In genomic region chr1:173824315-173825081, GRCh38 we compare ENCODE assay signal across 8 cellular contexts. TPM values are rescaled to one million over a fixed set of nuclear protein-coding genes. Genes with fewer than 3 reads are reported as not detected.
DNase-seq lines count a peak whose midpoint lies in the region; ATAC-seq and TF ChIP-seq lines count a peak whose summit lies in the region.

Gene CENPL, minus strand, starts transcription at chr1:173824883. Its CDS starts 13,584 bp downstream, at chr1:173811299.
Gene DARS2, plus strand, starts transcription at chr1:173824673. Its CDS starts 557 bp downstream, at chr1:173825230.

- no peak for TF ChIP-seq EP300 in Ishikawa (IDR thresholded peaks at IDR 0.05; ENCODE audit: borderline replicate concordance)

- H3K27me3 ChIP-seq in PC-3 (ENCODE audit: low read length), result no peaks in the 10 kb centered on the region

- ATAC-seq in GM21576 (IDR thresholded peaks at IDR 0.05; ENCODE audit: unreplicated experiment), result peak; percentile 78
- peak; percentile 88 for ATAC-seq in PC-3
- ATAC-seq in mucosa of descending colon, result peak; percentile 97

- peaks cover 16% of the 10 kb centered on the region; the same call in 1 of the 2 replicates for H3K36me3 ChIP-seq in PC-3 (ENCODE audit: low read depth, low read length)
- no peaks in the 10 kb centered on the region for H3K36me3 ChIP-seq in mucosa of descending colon (ENCODE audit: low read depth)

- H3K27ac ChIP-seq in PC-3 (ENCODE audit: low read length), result peak within 1 kb of the TSS; percentile 81

- CTCF ChIA-PET in PC-3 (lab: Charles Lee), result interaction anchor here (0.6 to 2.1 kb wide), 6 partner anchors 110 to 395 kb away, joined by 3 to 7 read pairs (median 4); partner anchors contain the start of gene KLHL20

- TF ChIP-seq RAD21 in Ishikawa (IDR thresholded peaks at IDR 0.05; ENCODE audit: low read depth), result no peak; the same call in 1 of the 2 replicates

- peaks cover 18% of the 10 kb centered on the region for H4K20me1 ChIP-seq in PC-3 (ENCODE audit: low read length)

- TF ChIP-seq CTCF in PC-3 (conservative IDR thresholded peaks at IDR 0.05; ENCODE audit: low read depth, low read length) (no peak), epithelial cell of esophagus (IDR thresholded peaks at IDR 0.05; ENCODE audit: insufficient read depth, low read depth, low read length, missing control alignments) (no peak), mucosa of descending colon (IDR thresholded peaks at IDR 0.05) (no peak)

- H3K9me3 ChIP-seq in PC-3 (ENCODE audit: low read length) (no peaks in the 10 kb centered on the region), mucosa of descending colon (no peaks in the 10 kb centered on the region)

- H3K9me2 ChIP-seq in PC-3 (replicated peaks; ENCODE audit: low read length), result no peaks in the 10 kb centered on the region

- BruUV-seq in PC-3 (replicated peaks; lab: Mats Ljungman, UMichigan), result TSS peak; percentile 90

- H3F3A ChIP-seq in PC-3 (ENCODE audit: low read length, unreplicated experiment), result no peaks in the 10 kb centered on the region

- peak; percentile 97 for DNase-seq in DMS114 treated with DMSO at 0.1 percent for 48 hours (lab: John Stamatoyannopoulos, UW; ENCODE audit: unreplicated experiment)
- peak; percentile 100 for DNase-seq in PC-3
- peak; percentile 81 for DNase-seq in activated T-cell treated with anti-CD3 and anti-CD28 coated beads for 48 hours (ENCODE audit: low read depth)
- DNase-seq in epithelial cell of esophagus (ENCODE audit: low read depth), result peak; percentile 99
- peak; percentile 94 to 98 (median 94) for DNase-seq in mucosa of descending colon
- DNase-seq in stimulated activated CD8-positive, alpha-beta memory T cell treated with anti-CD3 and anti-CD28 coated beads, Interleukin-4, amount 100 ng/mL, for 24 hours (ENCODE audit: low read depth), result peak; percentile 81

- H3K79me2 ChIP-seq in PC-3 (ENCODE audit: low read length), result peaks cover 86% of the 10 kb centered on the region

- peaks cover 56% of the 10 kb centered on the region for H3K4me1 ChIP-seq in PC-3 (ENCODE audit: insufficient read depth, low read length)
- H3K4me1 ChIP-seq in mucosa of descending colon (ENCODE audit: low read depth), result peaks cover 3% of the 10 kb centered on the region

- intact Hi-C loops in PC-3 (cut with micrococcal nuclease), result loop anchor here (1.0 to 5.0 kb wide), 8 partner anchors 44 to 1078 kb away; partner anchors contain the start of genes KLHL20, PRDX6 and ZBTB37
- intact Hi-C loops in mucosa of descending colon (cut with DNase I, micrococcal nuclease), result loop anchor here in 1 of 2 donors (10.0 kb wide), 1 partner anchor 400 kb away; no protein-coding TSS in a partner anchor

- H3K4me3 ChIP-seq in PC-3 (ENCODE audit: low read length) (peak within 1 kb of the TSS; percentile 72), epithelial cell of esophagus (ENCODE audit: low read length) (peak within 1 kb of the TSS; percentile 97), mucosa of descending colon (peak within 1 kb of the TSS; percentile 38)

- peak within 1 kb of the TSS; percentile 89 for H3K4me2 ChIP-seq in PC-3 (ENCODE audit: low read length)

- peak within 1 kb of the TSS; percentile 83 for H3K9ac ChIP-seq in PC-3 (ENCODE audit: low read length)

- H2AFZ ChIP-seq in PC-3 (ENCODE audit: low read length), result peak within 1 kb of the TSS; percentile 82

- POLR2A ChIA-PET in PC-3 (lab: Charles Lee; ENCODE audit: unreplicated experiment), result interaction anchor here (0.5 to 1.2 kb wide), 5 partner anchors 9 to 817 kb away, joined by 3 to 12 read pairs (median 4); partner anchors contain the start of gene KLHL20

TF ChIP-seq in Ishikawa, 13 proteins besides CTCF, POLR2A, EP300 and RAD21:
- peak; percentile 92 for TF ChIP-seq EGR1 (IDR thresholded peaks at IDR 0.05)
- TF ChIP-seq CREB1 (IDR thresholded peaks at IDR 0.05; ENCODE audit: low read depth), result peak; percentile 76
- peak; percentile 99 for TF ChIP-seq YY1 (IDR thresholded peaks at IDR 0.05; ENCODE audit: low read depth)
- peak; percentile 83 for TF ChIP-seq MAX (IDR thresholded peaks at IDR 0.05)
- TF ChIP-seq, protein P1, sequence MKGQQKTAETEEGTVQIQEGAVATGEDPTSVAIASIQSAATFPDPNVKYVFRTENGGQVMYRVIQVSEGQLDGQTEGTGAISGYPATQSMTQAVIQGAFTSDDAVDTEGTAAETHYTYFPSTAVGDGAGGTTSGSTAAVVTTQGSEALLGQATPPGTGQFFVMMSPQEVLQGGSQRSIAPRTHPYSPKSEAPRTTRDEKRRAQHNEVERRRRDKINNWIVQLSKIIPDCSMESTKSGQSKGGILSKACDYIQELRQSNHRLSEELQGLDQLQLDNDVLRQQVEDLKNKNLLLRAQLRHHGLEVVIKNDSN (IDR thresholded peaks at IDR 0.05), result no peak
- no peak; the same call in 1 of the 2 replicates for TF ChIP-seq CEBPB (IDR thresholded peaks at IDR 0.05)
- no peak for TF ChIP-seq ZBTB7A (IDR thresholded peaks at IDR 0.05; ENCODE audit: low read depth)
- TF ChIP-seq REST (IDR thresholded peaks at IDR 0.05; ENCODE audit: low read depth), result no peak
- peak; percentile 2; the same call in 1 of the 2 replicates for TF ChIP-seq TEAD4 (IDR thresholded peaks at IDR 0.05)
- TF ChIP-seq NFIC (IDR thresholded peaks at IDR 0.05), result peak; percentile 62
- 0 out of 2 replicates have a peak, but pooled peaks have one; percentile 21 for TF ChIP-seq TCF12 (IDR thresholded peaks at IDR 0.05; ENCODE audit: low read depth)
- TF ChIP-seq TAF1 (IDR thresholded peaks at IDR 0.05; ENCODE audit: low read depth), result peak; percentile 56
- peak; percentile 74 for TF ChIP-seq FOXM1 (IDR thresholded peaks at IDR 0.05; ENCODE audit: borderline replicate concordance, low read depth)

RNA-seq across cellular contexts. Expression of gene CENPL, which starts in this region (rescaled TPM):
- total RNA-seq in PC-3 (2014; rRNA removed) (92.8 and 108 TPM in 2 replicates), mucosa of descending colon (1 to 10 TPM; 6.5 to 8.3 (median 6.7) TPM)

RNA-seq across cellular contexts. Expression of gene DARS2, which starts in this region (rescaled TPM):
- total RNA-seq in PC-3 (2014; rRNA removed) (71.8 and 77.3 TPM in 2 replicates), mucosa of descending colon (10 to 100 TPM; 15.2 to 29.4 (median 21.6) TPM)

Comparison
In these comparisons a context has a peak if more than half of its experiments do, and no peak if none do; other contexts are left out.
1. Peak in every context shown above with its lines: DNase-seq, ATAC-seq, H3K4me3 ChIP-seq and H3K27ac ChIP-seq.
2. RNA of gene CENPL (total RNA-seq): 92.8 to 108 TPM in PC-3; 6.5 to 8.3 TPM in mucosa of descending colon; every median in the first group is over 10 times any median in the second.
3. H3K4me3 ChIP-seq: peak in every context shown above with its lines; median percentile 97 in epithelial cell of esophagus; 72 in PC-3; 38 in mucosa of descending colon.